14 cellular contexts compared by ENCODE assay signal in genomic region chr18:23324056-23324811, GRCh38.
"Had no signal": no experiment of that assay in that cellular context is flagged by ENCODE, and none has a peak within 500 bp of the region (broad histone marks: within the 10 kb centered on the region; RNA-seq: fewer than 3 reads in every experiment).

No MANE protein-coding gene starts in this region.

- H3K9me3 ChIP-seq: esophagus squamous epithelium, uterus had no signal

- H3K4me1 ChIP-seq: esophagus squamous epithelium, uterus had no signal

- H3K27ac Mint-ChIP-seq: activated naive CD8-positive, alpha-beta T cell treated with anti-CD3 and anti-CD28 coated beads, Interleukin-2, amount 50 U/mL, for 24 hours had no signal

- H3K36me3 ChIP-seq: esophagus squamous epithelium, uterus had no signal

- H3K27me3 Mint-ChIP-seq: activated naive CD8-positive, alpha-beta T cell treated with anti-CD3 and anti-CD28 coated beads, Interleukin-2, amount 50 U/mL, for 24 hours had no signal

- DNase-seq: activated CD4-positive, alpha-beta T cell treated with anti-CD3 and anti-CD28 coated beads for 1 hour; activated CD4-positive, alpha-beta T cell treated with anti-CD3 and anti-CD28 coated beads, Interleukin-2, amount 50 U/mL, for 4 hours; activated naive CD4-positive, alpha-beta T cell; activated naive CD8-positive, alpha-beta T cell treated with anti-CD3 and anti-CD28 coated beads, Interleukin-2, amount 50 U/mL, for 24 hours; activated T-cell treated with anti-CD3 and anti-CD28 coated beads for 4 hours; aorta; dorsolateral prefrontal cortex; esophagus squamous epithelium; kidney glomerular epithelial cell; stimulated activated CD4-positive, alpha-beta T cell treated with anti-CD3 and anti-CD28 coated beads, Interleukin-12 subunit alpha, Interleukin-12 subunit beta, amount 100 ng/mL, for 4 hours; stimulated activated CD4-positive, alpha-beta T cell treated with anti-CD3 and anti-CD28 coated beads, Interleukin-2, amount 100 ng/mL, for 24 hours; T-helper 1 cell; T1000; uterus had no signal

- ATAC-seq: activated naive CD8-positive, alpha-beta T cell treated with anti-CD3 and anti-CD28 coated beads, Interleukin-2, amount 50 U/mL, for 24 hours had no signal

- H3K4me3 Mint-ChIP-seq: activated naive CD8-positive, alpha-beta T cell treated with anti-CD3 and anti-CD28 coated beads, Interleukin-2, amount 50 U/mL, for 24 hours had no signal

- H3K4me3 ChIP-seq: esophagus squamous epithelium, uterus had no signal

- H3K27me3 ChIP-seq: dorsolateral prefrontal cortex, esophagus squamous epithelium, uterus had no signal
